In genomic region chr11:82901165-82901938, GRCh38 we compare ENCODE assay signal across 1 cellular context.
A peak's percentile ranks its signal among the peaks of the same experiment; 100 is the strongest.
TF ChIP-seq lines count a peak whose summit lies in the region.

TSS of gene DDIAS (plus strand) at chr11:82901736. CDS start at chr11:82914739, 13,003 bp downstream.

TF ChIP-seq in HepG2, 621 proteins besides CTCF, POLR2A, EP300 and RAD21 (continued from another document and continues in another):
- TF ChIP-seq FOXJ3 (CRISPR knock-in tag; IDR thresholded peaks at IDR 0.05; ENCODE audit: borderline replicate concordance) (no peak), ZNF558 (CRISPR knock-in tag; IDR thresholded peaks at IDR 0.05; ENCODE audit: borderline replicate concordance) (no peak), STAG1 (CRISPR knock-in tag; IDR thresholded peaks at IDR 0.05) (no peak), ZNF253 (CRISPR knock-in tag; IDR thresholded peaks at IDR 0.05; ENCODE audit: borderline replicate concordance) (peak; percentile 88; the same call in 1 of the 2 replicates), CENPX (CRISPR knock-in tag; IDR thresholded peaks at IDR 0.05) (no peak), ZNF713 (CRISPR knock-in tag; IDR thresholded peaks at IDR 0.05) (no peak), CBX2 (IDR thresholded peaks at IDR 0.05; ENCODE audit: low read depth, low read length) (no peak), CBX2 (CRISPR knock-in tag; IDR thresholded peaks at IDR 0.05; ENCODE audit: low read depth) (no peak), ZNF784 (CRISPR knock-in tag; IDR thresholded peaks at IDR 0.05; ENCODE audit: borderline replicate concordance) (no peak; the same call in 1 of the 2 replicates), SP4 (CRISPR knock-in tag; IDR thresholded peaks at IDR 0.05) (peak; percentile 56; the same call in 1 of the 2 replicates), ATF6 (CRISPR knock-in tag; conservative IDR thresholded peaks at IDR 0.05) (no peak), ZBTB8A (CRISPR knock-in tag; IDR thresholded peaks at IDR 0.05; ENCODE audit: borderline replicate concordance, low read depth) (no peak), KDM5A (IDR thresholded peaks at IDR 0.05; ENCODE audit: borderline replicate concordance, low read length) (peak; percentile 69; the same call in 1 of the 2 replicates), SKI (IDR thresholded peaks at IDR 0.05; ENCODE audit: partially characterized antibody) (no peak), ZNF142 (CRISPR knock-in tag; IDR thresholded peaks at IDR 0.05) (no peak), ZBTB38 (CRISPR knock-in tag; IDR thresholded peaks at IDR 0.05) (no peak), ZNF296 (CRISPR knock-in tag; conservative IDR thresholded peaks at IDR 0.05) (no peak), ZNF678 (CRISPR knock-in tag; IDR thresholded peaks at IDR 0.05) (no peak), MED13 (CRISPR knock-in tag; IDR thresholded peaks at IDR 0.05) (no peak), ATF1 (CRISPR knock-in tag; IDR thresholded peaks at IDR 0.05) (peak; percentile 67), SMAD9 (CRISPR knock-in tag; IDR thresholded peaks at IDR 0.05) (0 out of 2 replicates have a peak, but pooled peaks have one; percentile 20), ZNF790 (CRISPR knock-in tag; IDR thresholded peaks at IDR 0.05; ENCODE audit: borderline replicate concordance) (no peak; the same call in 1 of the 2 replicates), ZFYVE20 (CRISPR knock-in tag; IDR thresholded peaks at IDR 0.05; ENCODE audit: borderline replicate concordance, low read depth) (0 out of 2 replicates have a peak, but pooled peaks have one; percentile 19), RBM22 (optimal IDR thresholded peaks at IDR 0.05; ENCODE audit: low read length) (no peak), TFDP1 (CRISPR knock-in tag; IDR thresholded peaks at IDR 0.05; ENCODE audit: borderline replicate concordance) (peak; percentile 99), ZNF619 (CRISPR knock-in tag; IDR thresholded peaks at IDR 0.05) (no peak)
- TF ChIP-seq, protein P1, sequence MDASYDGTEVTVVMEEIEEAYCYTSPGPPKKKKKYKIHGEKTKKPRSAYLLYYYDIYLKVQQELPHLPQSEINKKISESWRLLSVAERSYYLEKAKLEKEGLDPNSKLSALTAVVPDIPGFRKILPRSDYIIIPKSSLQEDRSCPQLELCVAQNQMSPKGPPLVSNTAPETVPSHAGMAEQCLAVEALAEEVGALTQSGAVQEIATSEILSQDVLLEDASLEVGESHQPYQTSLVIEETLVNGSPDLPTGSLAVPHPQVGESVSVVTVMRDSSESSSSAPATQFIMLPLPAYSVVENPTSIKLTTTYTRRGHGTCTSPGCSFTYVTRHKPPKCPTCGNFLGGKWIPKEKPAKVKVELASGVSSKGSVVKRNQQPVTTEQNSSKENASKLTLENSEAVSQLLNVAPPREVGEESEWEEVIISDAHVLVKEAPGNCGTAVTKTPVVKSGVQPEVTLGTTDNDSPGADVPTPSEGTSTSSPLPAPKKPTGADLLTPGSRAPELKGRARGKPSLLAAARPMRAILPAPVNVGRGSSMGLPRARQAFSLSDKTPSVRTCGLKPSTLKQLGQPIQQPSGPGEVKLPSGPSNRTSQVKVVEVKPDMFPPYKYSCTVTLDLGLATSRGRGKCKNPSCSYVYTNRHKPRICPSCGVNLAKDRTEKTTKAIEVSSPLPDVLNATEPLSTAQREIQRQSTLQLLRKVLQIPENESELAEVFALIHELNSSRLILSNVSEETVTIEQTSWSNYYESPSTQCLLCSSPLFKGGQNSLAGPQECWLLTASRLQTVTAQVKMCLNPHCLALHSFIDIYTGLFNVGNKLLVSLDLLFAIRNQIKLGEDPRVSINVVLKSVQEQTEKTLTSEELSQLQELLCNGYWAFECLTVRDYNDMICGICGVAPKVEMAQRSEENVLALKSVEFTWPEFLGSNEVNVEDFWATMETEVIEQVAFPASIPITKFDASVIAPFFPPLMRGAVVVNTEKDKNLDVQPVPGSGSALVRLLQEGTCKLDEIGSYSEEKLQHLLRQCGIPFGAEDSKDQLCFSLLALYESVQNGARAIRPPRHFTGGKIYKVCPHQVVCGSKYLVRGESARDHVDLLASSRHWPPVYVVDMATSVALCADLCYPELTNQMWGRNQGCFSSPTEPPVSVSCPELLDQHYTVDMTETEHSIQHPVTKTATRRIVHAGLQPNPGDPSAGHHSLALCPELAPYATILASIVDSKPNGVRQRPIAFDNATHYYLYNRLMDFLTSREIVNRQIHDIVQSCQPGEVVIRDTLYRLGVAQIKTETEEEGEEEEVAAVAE (CRISPR knock-in tag; IDR thresholded peaks at IDR 0.05; ENCODE audit: borderline replicate concordance) = peak; percentile 51; the same call in 1 of the 2 replicates
- TF ChIP-seq, protein P2, sequence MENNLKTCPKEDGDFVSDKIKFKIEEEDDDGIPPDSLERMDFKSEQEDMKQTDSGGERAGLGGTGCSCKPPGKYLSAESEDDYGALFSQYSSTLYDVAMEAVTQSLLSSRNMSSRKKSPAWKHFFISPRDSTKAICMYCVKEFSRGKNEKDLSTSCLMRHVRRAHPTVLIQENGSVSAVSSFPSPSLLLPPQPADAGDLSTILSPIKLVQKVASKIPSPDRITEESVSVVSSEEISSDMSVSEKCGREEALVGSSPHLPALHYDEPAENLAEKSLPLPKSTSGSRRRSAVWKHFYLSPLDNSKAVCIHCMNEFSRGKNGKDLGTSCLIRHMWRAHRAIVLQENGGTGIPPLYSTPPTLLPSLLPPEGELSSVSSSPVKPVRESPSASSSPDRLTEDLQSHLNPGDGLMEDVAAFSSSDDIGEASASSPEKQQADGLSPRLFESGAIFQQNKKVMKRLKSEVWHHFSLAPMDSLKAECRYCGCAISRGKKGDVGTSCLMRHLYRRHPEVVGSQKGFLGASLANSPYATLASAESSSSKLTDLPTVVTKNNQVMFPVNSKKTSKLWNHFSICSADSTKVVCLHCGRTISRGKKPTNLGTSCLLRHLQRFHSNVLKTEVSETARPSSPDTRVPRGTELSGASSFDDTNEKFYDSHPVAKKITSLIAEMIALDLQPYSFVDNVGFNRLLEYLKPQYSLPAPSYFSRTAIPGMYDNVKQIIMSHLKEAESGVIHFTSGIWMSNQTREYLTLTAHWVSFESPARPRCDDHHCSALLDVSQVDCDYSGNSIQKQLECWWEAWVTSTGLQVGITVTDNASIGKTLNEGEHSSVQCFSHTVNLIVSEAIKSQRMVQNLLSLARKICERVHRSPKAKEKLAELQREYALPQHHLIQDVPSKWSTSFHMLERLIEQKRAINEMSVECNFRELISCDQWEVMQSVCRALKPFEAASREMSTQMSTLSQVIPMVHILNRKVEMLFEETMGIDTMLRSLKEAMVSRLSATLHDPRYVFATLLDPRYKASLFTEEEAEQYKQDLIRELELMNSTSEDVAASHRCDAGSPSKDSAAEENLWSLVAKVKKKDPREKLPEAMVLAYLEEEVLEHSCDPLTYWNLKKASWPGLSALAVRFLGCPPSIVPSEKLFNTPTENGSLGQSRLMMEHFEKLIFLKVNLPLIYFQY (CRISPR knock-in tag; IDR thresholded peaks at IDR 0.05; ENCODE audit: borderline replicate concordance) = no peak
- TF ChIP-seq, protein P3, sequence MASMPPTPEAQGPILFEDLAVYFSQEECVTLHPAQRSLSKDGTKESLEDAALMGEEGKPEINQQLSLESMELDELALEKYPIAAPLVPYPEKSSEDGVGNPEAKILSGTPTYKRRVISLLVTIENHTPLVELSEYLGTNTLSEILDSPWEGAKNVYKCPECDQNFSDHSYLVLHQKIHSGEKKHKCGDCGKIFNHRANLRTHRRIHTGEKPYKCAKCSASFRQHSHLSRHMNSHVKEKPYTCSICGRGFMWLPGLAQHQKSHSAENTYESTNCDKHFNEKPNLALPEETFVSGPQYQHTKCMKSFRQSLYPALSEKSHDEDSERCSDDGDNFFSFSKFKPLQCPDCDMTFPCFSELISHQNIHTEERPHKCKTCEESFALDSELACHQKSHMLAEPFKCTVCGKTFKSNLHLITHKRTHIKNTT (CRISPR knock-in tag; IDR thresholded peaks at IDR 0.05) = no peak
- TF ChIP-seq, protein P4, sequence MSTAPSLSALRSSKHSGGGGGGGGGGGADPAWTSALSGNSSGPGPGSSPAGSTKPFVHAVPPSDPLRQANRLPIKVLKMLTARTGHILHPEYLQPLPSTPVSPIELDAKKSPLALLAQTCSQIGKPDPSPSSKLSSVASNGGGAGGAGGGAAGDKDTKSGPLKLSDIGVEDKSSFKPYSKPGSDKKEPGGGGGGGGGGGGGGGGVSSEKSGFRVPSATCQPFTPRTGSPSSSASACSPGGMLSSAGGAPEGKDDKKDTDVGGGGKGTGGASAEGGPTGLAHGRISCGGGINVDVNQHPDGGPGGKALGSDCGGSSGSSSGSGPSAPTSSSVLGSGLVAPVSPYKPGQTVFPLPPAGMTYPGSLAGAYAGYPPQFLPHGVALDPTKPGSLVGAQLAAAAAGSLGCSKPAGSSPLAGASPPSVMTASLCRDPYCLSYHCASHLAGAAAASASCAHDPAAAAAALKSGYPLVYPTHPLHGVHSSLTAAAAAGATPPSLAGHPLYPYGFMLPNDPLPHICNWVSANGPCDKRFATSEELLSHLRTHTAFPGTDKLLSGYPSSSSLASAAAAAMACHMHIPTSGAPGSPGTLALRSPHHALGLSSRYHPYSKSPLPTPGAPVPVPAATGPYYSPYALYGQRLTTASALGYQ (CRISPR knock-in tag; IDR thresholded peaks at IDR 0.05) = no peak
- TF ChIP-seq, protein P5, sequence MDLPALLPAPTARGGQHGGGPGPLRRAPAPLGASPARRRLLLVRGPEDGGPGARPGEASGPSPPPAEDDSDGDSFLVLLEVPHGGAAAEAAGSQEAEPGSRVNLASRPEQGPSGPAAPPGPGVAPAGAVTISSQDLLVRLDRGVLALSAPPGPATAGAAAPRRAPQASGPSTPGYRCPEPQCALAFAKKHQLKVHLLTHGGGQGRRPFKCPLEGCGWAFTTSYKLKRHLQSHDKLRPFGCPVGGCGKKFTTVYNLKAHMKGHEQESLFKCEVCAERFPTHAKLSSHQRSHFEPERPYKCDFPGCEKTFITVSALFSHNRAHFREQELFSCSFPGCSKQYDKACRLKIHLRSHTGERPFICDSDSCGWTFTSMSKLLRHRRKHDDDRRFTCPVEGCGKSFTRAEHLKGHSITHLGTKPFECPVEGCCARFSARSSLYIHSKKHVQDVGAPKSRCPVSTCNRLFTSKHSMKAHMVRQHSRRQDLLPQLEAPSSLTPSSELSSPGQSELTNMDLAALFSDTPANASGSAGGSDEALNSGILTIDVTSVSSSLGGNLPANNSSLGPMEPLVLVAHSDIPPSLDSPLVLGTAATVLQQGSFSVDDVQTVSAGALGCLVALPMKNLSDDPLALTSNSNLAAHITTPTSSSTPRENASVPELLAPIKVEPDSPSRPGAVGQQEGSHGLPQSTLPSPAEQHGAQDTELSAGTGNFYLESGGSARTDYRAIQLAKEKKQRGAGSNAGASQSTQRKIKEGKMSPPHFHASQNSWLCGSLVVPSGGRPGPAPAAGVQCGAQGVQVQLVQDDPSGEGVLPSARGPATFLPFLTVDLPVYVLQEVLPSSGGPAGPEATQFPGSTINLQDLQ (CRISPR knock-in tag; IDR thresholded peaks at IDR 0.05) = no peak
